ENCODE assay signal across 8 cellular contexts in the genomic region with DNA sequence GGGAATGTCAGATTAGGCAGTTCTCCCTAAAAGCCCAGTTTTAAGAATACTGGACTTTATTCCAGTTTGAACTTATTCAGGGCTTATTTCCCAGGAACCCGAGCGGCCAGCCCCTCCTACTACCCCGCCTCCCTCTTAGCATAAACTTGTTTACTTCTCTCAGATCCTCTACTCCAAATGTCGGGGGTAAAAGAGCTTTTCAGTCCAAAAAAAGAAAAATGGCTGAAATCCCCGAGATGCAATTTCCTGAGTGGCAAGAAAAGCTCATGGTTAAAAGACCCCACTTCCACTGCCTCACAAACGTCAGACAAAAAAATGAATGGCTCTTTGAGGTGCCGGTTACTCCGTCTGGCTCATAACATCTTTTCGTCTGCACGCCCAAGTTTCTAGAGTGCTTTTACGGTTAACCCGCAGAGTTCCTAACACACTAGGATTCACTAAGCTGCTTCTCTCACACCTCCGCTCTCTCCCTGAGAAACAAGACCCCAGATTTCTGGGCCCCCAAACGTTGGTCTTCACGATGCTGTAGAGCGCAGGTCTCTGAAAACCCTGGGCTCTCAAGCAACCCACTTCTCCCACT. TPM values are rescaled to one million over a fixed set of nuclear protein-coding genes. Genes with fewer than 3 reads are reported as not detected.
DNase-seq lines count a peak whose midpoint lies in the region; ATAC-seq and TF ChIP-seq lines count a peak whose summit lies in the region.

No MANE protein-coding gene starts in this region.

- ATAC-seq in right cardiac atrium: peak; percentile 53 to 60
- no peak for ATAC-seq in GM19397 (IDR thresholded peaks at IDR 0.05; ENCODE audit: unreplicated experiment)
- no peak for ATAC-seq in GM21423 (IDR thresholded peaks at IDR 0.05; ENCODE audit: unreplicated experiment)

- WGBS in right cardiac atrium: under 1% methylated on average over 16 of the region's 16 CpGs
- 0% methylated on average over 16 of the region's 16 CpGs for WGBS in sigmoid colon, 2 donors

- H3K4me3 ChIP-seq in right cardiac atrium (ENCODE audit: low read length): peak overlapping the region; percentile 95
- H3K4me3 ChIP-seq in sigmoid colon: peak overlapping the region; percentile 70 to 79 (median 76)

- no peaks in the 10 kb centered on the region for H3K9me3 ChIP-seq in right cardiac atrium (ENCODE audit: control insufficient read depth, low read length)
- no peaks in the 10 kb centered on the region for H3K9me3 ChIP-seq in sigmoid colon

- H3K27me3 ChIP-seq in right cardiac atrium (ENCODE audit: control insufficient read depth, insufficient read depth) (no peaks in the 10 kb centered on the region), sigmoid colon (no peaks in the 10 kb centered on the region)

- H3K4me1 ChIP-seq in right cardiac atrium (ENCODE audit: control insufficient read depth, insufficient read depth, low read length) (no peaks in the 10 kb centered on the region), sigmoid colon (peaks cover 0 to 27% (median 20%) of the 10 kb centered on the region in 4 donors)

- H3K27ac ChIP-seq in right cardiac atrium (ENCODE audit: low read length) (peak overlapping the region; percentile 71), sigmoid colon (peak overlapping the region; percentile 74 to 93 (median 87))

- no peak for TF ChIP-seq EP300 in sigmoid colon (IDR thresholded peaks at IDR 0.05)

- peak in 1 of 2 donors; percentile 44 for TF ChIP-seq POLR2A in sigmoid colon (IDR thresholded peaks at IDR 0.05)

- intact Hi-C loops in right cardiac atrium (cut with DNase I) (no loop called here), sigmoid colon (cut with DNase I) (loop anchor here (2.0 to 5.0 kb wide), 3 partner anchors 35 to 154 kb away; a partner anchor contains a TSS)

- DNase-seq in AG08395 (ENCODE audit: low spot score) (peak; percentile 54), GM10266 (ENCODE audit: extremely low spot score) (peak; percentile 40), NCI-H2171 (lab: John Stamatoyannopoulos, UW) (peak; percentile 5), amygdala (lab: John Stamatoyannopoulos, UW) (peak in 31 of 56 donors; percentile 2 to 58 (median 23)), right cardiac atrium (peak in 2 of 3 donors; percentile 22 to 69), sigmoid colon (no peak)

- H3K36me3 ChIP-seq in sigmoid colon: peaks cover 0 to 36% (median 11%) of the 10 kb centered on the region in 4 donors

- TF ChIP-seq CTCF in GM10266 (IDR thresholded peaks at IDR 0.05; ENCODE audit: control insufficient read depth, insufficient read depth, low read depth, missing control alignments) (no peak), sigmoid colon (IDR thresholded peaks at IDR 0.05) (no peak)

RNA-seq across cellular contexts. Expression of a gene that starts 0.4 kb away (rescaled TPM):
- 10 to 100 TPM; 22.2 to 38.7 (median 31.6) TPM for total RNA-seq in right cardiac atrium
- 23.5 TPM for polyA plus RNA-seq in right cardiac atrium
- 10 to 100 TPM; 48.5 to 52.3 (median 50.5) TPM for total RNA-seq in sigmoid colon
- 10 to 100 TPM; 13.4 to 30.5 (median 21.0) TPM for polyA plus RNA-seq in sigmoid colon

RNA-seq across cellular contexts. Expression of a gene that starts 0.9 kb away (rescaled TPM):
- total RNA-seq in right cardiac atrium (1 to 10 TPM in 2 of 4 donors, under 1 TPM in 1, not detected in 1; 0.71 to 1.7 (median 1.4) TPM), sigmoid colon (under 1 TPM in 3 of 4 donors, not detected in 1; 0.36 to 0.55 (median 0.54) TPM)
- polyA plus RNA-seq in right cardiac atrium (0.18 TPM), sigmoid colon (1 to 10 TPM; 1.8 to 9.8 (median 2.8) TPM)

RNA-seq across cellular contexts. Expression of a gene that starts 35.1 kb away (rescaled TPM):
- total RNA-seq in right cardiac atrium (10 to 100 TPM; 15.4 to 17.9 (median 17.4) TPM), sigmoid colon (10 to 100 TPM; 17.2 to 33.1 (median 19.7) TPM)
- polyA plus RNA-seq in right cardiac atrium (13.3 TPM), sigmoid colon (10 to 100 TPM in 1 of 3 donors, 1 to 10 TPM in 2; 7.8 to 15.2 (median 9.5) TPM)

RNA-seq across cellular contexts. Expression of a gene that starts 38.8 kb away (rescaled TPM):
- total RNA-seq in right cardiac atrium (1 to 10 TPM; 5.0 to 6.8 (median 6.1) TPM), sigmoid colon (1 to 10 TPM; 1.5 to 3.5 (median 2.6) TPM)
- polyA plus RNA-seq in right cardiac atrium (6.1 TPM), sigmoid colon (1 to 10 TPM in 2 of 3 donors, not detected in 1; 1.2 to 1.5 TPM)

Comparison
In these comparisons a context has a peak if more than half of its experiments do, and no peak if none do; other contexts are left out.
1. ATAC-seq: peak in right cardiac atrium (2 of 2); none in GM19397 (single experiment) and GM21423 (single experiment).